12 cellular contexts compared by ENCODE assay signal in the genomic region with DNA sequence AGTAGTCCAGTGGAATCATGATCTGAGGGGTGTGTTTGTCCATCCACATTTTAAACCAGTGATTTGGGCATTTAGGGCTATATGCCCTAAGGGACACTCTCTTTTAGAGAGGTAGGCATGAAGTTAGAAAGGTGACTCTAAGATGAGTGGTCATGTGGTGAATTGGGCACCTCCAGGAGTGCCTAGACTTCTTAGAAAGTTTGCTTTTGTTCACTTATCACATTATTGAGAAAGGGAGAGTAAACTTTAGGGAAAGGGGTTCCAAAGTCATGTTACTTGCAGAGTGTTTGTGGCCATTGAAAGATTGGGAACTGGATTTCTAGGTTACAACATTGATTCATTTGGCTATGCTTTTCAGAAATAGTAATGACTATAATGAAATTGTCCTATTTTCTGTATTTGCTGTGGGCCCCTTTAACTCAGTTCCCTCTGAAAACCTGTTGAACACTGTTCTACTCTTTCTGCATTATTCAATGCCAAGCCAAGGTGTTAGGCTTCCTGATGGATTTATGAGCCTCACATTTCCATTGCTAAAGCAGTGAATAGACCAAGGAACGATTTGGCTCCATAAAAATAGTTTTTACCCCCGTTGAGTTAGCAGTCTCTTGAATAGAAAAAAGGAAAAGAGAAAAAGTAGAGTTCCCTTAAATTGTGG.
"Had no signal": no experiment of that assay in that cellular context is flagged by ENCODE, and none has a peak within 500 bp of the region (broad histone marks: within the 10 kb centered on the region; RNA-seq: fewer than 3 reads in every experiment).

No MANE protein-coding gene starts in this region.

- H3K4me2 ChIP-seq: hepatocyte had no signal

- FAIRE-seq: bronchial epithelial cell, keratinocyte, small intestine had no signal

- H2AFZ ChIP-seq: hepatocyte had no signal

- H3K9me3 ChIP-seq: ovary, suprapubic skin had no signal

- H3K4me3 ChIP-seq: dorsolateral prefrontal cortex, hepatocyte, ovary, suprapubic skin had no signal

- H3K27me3 ChIP-seq: dorsolateral prefrontal cortex, hepatocyte, ovary, suprapubic skin had no signal

- H3K27ac Mint-ChIP-seq: stimulated activated naive CD8-positive, alpha-beta T cell treated with anti-CD3 and anti-CD28 coated beads, Interleukin-15, Interleukin-2, amounts not matched to agents 100 ng/mL and 50 ng/mL, for 24 hours had no signal

- H3K36me3 ChIP-seq: ovary, suprapubic skin had no signal

- H3K4me3 Mint-ChIP-seq: stimulated activated naive CD8-positive, alpha-beta T cell treated with anti-CD3 and anti-CD28 coated beads, Interleukin-15, Interleukin-2, amounts not matched to agents 100 ng/mL and 50 ng/mL, for 24 hours had no signal

- DNase-seq: activated naive CD4-positive, alpha-beta T cell treated with Interleukin-2 at 50 U/mL for 16 hours; aorta; dorsolateral prefrontal cortex; mesendoderm; small intestine; trophoblast cell had no signal

- H3K27ac ChIP-seq: hepatocyte, suprapubic skin had no signal
